Comparison of ENCODE assay signal across 1 cellular context in the genomic region with DNA sequence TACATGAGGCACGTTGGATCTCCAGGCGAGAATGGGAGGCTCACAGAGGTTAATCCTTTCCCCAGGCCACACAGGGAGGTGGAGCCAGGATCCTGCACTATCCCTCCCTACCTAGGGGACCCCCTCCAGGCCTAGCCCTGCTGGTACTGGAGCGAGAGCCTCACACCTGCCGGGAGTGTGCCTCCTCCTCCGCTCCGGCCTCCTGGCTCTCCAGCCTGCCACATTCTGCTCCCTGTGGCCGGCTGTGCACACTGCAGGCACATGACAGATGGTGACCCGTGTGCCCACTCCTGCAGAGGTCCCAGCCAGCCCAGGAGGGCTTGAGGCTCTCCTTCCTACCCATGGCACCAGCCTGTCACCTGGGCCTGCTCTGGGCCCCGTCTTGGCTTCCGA.
TF ChIP-seq lines count a peak whose summit lies in the region.

No MANE protein-coding gene starts in this region.

TF ChIP-seq in IMR-90, 13 proteins besides CTCF, POLR2A, EP300 and RAD21:
- TF ChIP-seq RFX5 (IDR thresholded peaks at IDR 0.05; ENCODE audit: low read depth, low read length), result no peak
- no peak for TF ChIP-seq RCOR1 (IDR thresholded peaks at IDR 0.05; ENCODE audit: insufficient replicate concordance, low read length)
- TF ChIP-seq USF2 (IDR thresholded peaks at IDR 0.05; ENCODE audit: low read depth, low read length), result no peak
- no peak for TF ChIP-seq NFE2L2 (IDR thresholded peaks at IDR 0.05; ENCODE audit: low read depth, low read length)
